ENCODE assay signal across 8 cellular contexts in genomic region chr15:26628879-26629529, GRCh38.
DNase-seq lines count a peak whose midpoint lies in the region; ATAC-seq and TF ChIP-seq lines count a peak whose summit lies in the region.

No MANE protein-coding gene starts in this region.

- no peak for DNase-seq in activated naive CD8-positive, alpha-beta T cell treated with anti-CD3 and anti-CD28 coated beads, Interleukin-2, amount 50 U/mL, for 24 hours
- DNase-seq in chondrocyte (ENCODE audit: low spot score): peak; percentile 97
- peak; percentile 66 to 68 for DNase-seq in left colon
- no peak for DNase-seq in type B pancreatic cell (ENCODE audit: extremely low spot score, unreplicated experiment)
- no peak for DNase-seq in NCI-H510A (lab: John Stamatoyannopoulos, UW)
- no peak for DNase-seq in NCI-H128 (lab: John Stamatoyannopoulos, UW; ENCODE audit: unreplicated experiment)

- H3K9me3 Mint-ChIP-seq in activated naive CD8-positive, alpha-beta T cell (ENCODE audit: low read depth): peaks cover 4% of the 10 kb centered on the region
- peaks cover 15% of the 10 kb centered on the region for H3K9me3 Mint-ChIP-seq in activated naive CD8-positive, alpha-beta T cell treated with anti-CD3 and anti-CD28 coated beads, Interleukin-2, amount 50 U/mL, for 24 hours
- H3K9me3 Mint-ChIP-seq in chondrocyte (ENCODE audit: low read depth) (peaks cover 33% of the 10 kb centered on the region), type B pancreatic cell (peaks cover 3% of the 10 kb centered on the region)

- intact Hi-C loops in left colon (cut with DNase I, micrococcal nuclease): loop anchor here in 1 of 2 donors (10.0 kb wide), 1 partner anchor 54 kb away; no protein-coding TSS in a partner anchor

- no peaks in the 10 kb centered on the region for H3K27me3 Mint-ChIP-seq in activated naive CD8-positive, alpha-beta T cell
- H3K27me3 Mint-ChIP-seq in activated naive CD8-positive, alpha-beta T cell treated with anti-CD3 and anti-CD28 coated beads, Interleukin-2, amount 50 U/mL, for 24 hours: no peaks in the 10 kb centered on the region
- H3K27me3 Mint-ChIP-seq in chondrocyte (ENCODE audit: low read depth) (peaks cover 1% of the 10 kb centered on the region), type B pancreatic cell (peaks cover 3% of the 10 kb centered on the region)

- no peaks in the 10 kb centered on the region for H3K36me3 Mint-ChIP-seq in activated naive CD8-positive, alpha-beta T cell
- H3K36me3 Mint-ChIP-seq in activated naive CD8-positive, alpha-beta T cell treated with anti-CD3 and anti-CD28 coated beads, Interleukin-2, amount 50 U/mL, for 24 hours (ENCODE audit: low read depth): no peaks in the 10 kb centered on the region
- H3K36me3 Mint-ChIP-seq in chondrocyte (ENCODE audit: low read depth): no peaks in the 10 kb centered on the region
- no peaks in the 10 kb centered on the region for H3K36me3 Mint-ChIP-seq in type B pancreatic cell

- TF ChIP-seq CTCF in chondrocyte (IDR thresholded peaks at IDR 0.05) (no peak), type B pancreatic cell (conservative IDR thresholded peaks at IDR 0.05) (no peak)

- no peak overlapping the region for H3K27ac Mint-ChIP-seq in activated naive CD8-positive, alpha-beta T cell
- no peak overlapping the region for H3K27ac Mint-ChIP-seq in activated naive CD8-positive, alpha-beta T cell treated with anti-CD3 and anti-CD28 coated beads, Interleukin-2, amount 50 U/mL, for 24 hours
- H3K27ac Mint-ChIP-seq in chondrocyte (ENCODE audit: unreplicated experiment): peak overlapping the region; percentile 58
- no peak overlapping the region for H3K27ac Mint-ChIP-seq in type B pancreatic cell

- H3K4me1 Mint-ChIP-seq in activated naive CD8-positive, alpha-beta T cell (ENCODE audit: low read depth): no peaks in the 10 kb centered on the region
- no peaks in the 10 kb centered on the region for H3K4me1 Mint-ChIP-seq in activated naive CD8-positive, alpha-beta T cell treated with anti-CD3 and anti-CD28 coated beads, Interleukin-2, amount 50 U/mL, for 24 hours
- H3K4me1 Mint-ChIP-seq in chondrocyte (ENCODE audit: low read depth): peaks cover 3% of the 10 kb centered on the region
- peaks cover under 1% of the 10 kb centered on the region for H3K4me1 Mint-ChIP-seq in type B pancreatic cell (ENCODE audit: unreplicated experiment)

- no peak for ATAC-seq in activated naive CD8-positive, alpha-beta T cell treated with anti-CD3 and anti-CD28 coated beads, Interleukin-2, amount 50 U/mL, for 24 hours
- ATAC-seq in left colon: peak; percentile 93
- ATAC-seq in GM18861 (IDR thresholded peaks at IDR 0.05; ENCODE audit: unreplicated experiment): no peak

- H3K4me3 Mint-ChIP-seq in activated naive CD8-positive, alpha-beta T cell: peak overlapping the region; percentile 15
- H3K4me3 Mint-ChIP-seq in activated naive CD8-positive, alpha-beta T cell treated with anti-CD3 and anti-CD28 coated beads, Interleukin-2, amount 50 U/mL, for 24 hours: no peak overlapping the region
- H3K4me3 Mint-ChIP-seq in chondrocyte (ENCODE audit: unreplicated experiment) (peak overlapping the region; percentile 77), type B pancreatic cell (peak overlapping the region; percentile 73)

Comparison
In these comparisons a context has a peak if more than half of its experiments do, and no peak if none do; other contexts are left out.
1. DNase-seq: peak in chondrocyte (single experiment) and left colon (2 of 2); none in activated naive CD8-positive, alpha-beta T cell treated with anti-CD3 and anti-CD28 coated beads, Interleukin-2, amount 50 U/mL, for 24 hours (single experiment), type B pancreatic cell (single experiment), NCI-H510A (single experiment) and NCI-H128 (single experiment).